ENCODE assay signal across 9 cellular contexts in the genomic region with DNA sequence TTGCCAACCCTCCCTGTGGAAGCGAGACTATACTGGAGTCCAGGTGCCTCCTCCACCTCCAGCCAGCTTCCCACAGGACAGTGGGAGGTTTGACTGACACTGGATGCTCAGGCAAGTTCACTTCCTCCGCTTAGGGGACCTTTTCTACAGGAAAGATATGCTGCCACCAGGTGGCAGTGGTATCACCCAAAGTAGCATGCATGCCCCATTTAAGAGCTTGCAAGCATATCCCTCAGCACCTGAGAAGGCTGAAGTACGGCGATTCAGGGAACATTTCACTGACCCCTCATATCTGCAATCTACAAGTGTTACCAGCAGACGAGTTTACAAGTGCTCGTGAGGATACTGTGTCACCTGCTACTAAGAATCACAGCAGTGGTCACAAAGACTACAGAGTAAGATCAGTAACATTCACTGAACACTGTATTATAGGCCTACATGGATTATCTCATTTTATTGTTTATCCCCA.
DNase-seq lines count a peak whose midpoint lies in the region; ATAC-seq lines count a peak whose summit lies in the region.
"Had no signal": no experiment of that assay in that cellular context is flagged by ENCODE, and none has a peak within 500 bp of the region (broad histone marks: within the 10 kb centered on the region; RNA-seq: fewer than 3 reads in every experiment).

No MANE protein-coding gene starts in this region.

- peak; percentile 80 for DNase-seq in CD1c-positive myeloid dendritic cell (ENCODE audit: extremely low spot score)
- DNase-seq in NCI-H526 (lab: John Stamatoyannopoulos, UW) = peak; percentile 80 to 91
- peak; percentile 82 for DNase-seq in activated CD4-positive, alpha-beta memory T cell treated with anti-CD3 and anti-CD28 coated beads for 36 hours
- peak; percentile 65 for DNase-seq in effector CD4-positive, alpha-beta T cell
- DNase-seq in memory B cell (ENCODE audit: low spot score in 2 of 2) = peak; percentile 36 to 55
- DNase-seq in stimulated activated CD8-positive, alpha-beta memory T cell treated with anti-CD3 and anti-CD28 coated beads, Interleukin-15, amount 100 ng/mL, for 48 hours (ENCODE audit: low read depth in 2 of 2) = peak; percentile 46 to 50

- no peaks in the 10 kb centered on the region for H3K9me3 Mint-ChIP-seq in activated CD4-positive, alpha-beta memory T cell treated with anti-CD3 and anti-CD28 coated beads for 36 hours
- H3K9me3 Mint-ChIP-seq in memory B cell = no peaks in the 10 kb centered on the region
- H3K9me3 Mint-ChIP-seq: IgD-negative memory B cell had no signal

- CTCF ChIA-PET in activated CD4-positive, alpha-beta memory T cell treated with anti-CD3 and anti-CD28 coated beads for 36 hours (lab: Charles Lee) = interaction anchor here (0.5 to 7.5 kb wide), 38 partner anchors 9 to 514 kb away, joined by 3 to 369 read pairs (median 6); a partner anchor contains a TSS

- peak; percentile 82 for ATAC-seq in GM19324 (IDR thresholded peaks at IDR 0.05; ENCODE audit: low FRiP score, unreplicated experiment)
- ATAC-seq in HG03442 (IDR thresholded peaks at IDR 0.05; ENCODE audit: unreplicated experiment) = peak; percentile 75
- ATAC-seq in memory B cell (ENCODE audit: low read depth) = peak; percentile 73

- H3K4me1 Mint-ChIP-seq in activated CD4-positive, alpha-beta memory T cell treated with anti-CD3 and anti-CD28 coated beads for 36 hours (ENCODE audit: low read depth) = peaks cover 8% of the 10 kb centered on the region
- no peaks in the 10 kb centered on the region for H3K4me1 Mint-ChIP-seq in memory B cell
- H3K4me1 Mint-ChIP-seq: IgD-negative memory B cell had no signal

- H3K27me3 Mint-ChIP-seq in activated CD4-positive, alpha-beta memory T cell treated with anti-CD3 and anti-CD28 coated beads for 36 hours = no peaks in the 10 kb centered on the region
- H3K27me3 Mint-ChIP-seq in memory B cell = no peaks in the 10 kb centered on the region
- H3K27me3 Mint-ChIP-seq: IgD-negative memory B cell had no signal

- POLR2A ChIA-PET in activated CD4-positive, alpha-beta memory T cell treated with anti-CD3 and anti-CD28 coated beads for 36 hours (lab: Charles Lee) = interaction anchor here (1.3 to 1.7 kb wide), 3 partner anchors 12 to 93 kb away, joined by 3 to 7 read pairs (median 3); no protein-coding TSS in a partner anchor

- H3K4me3 Mint-ChIP-seq in activated CD4-positive, alpha-beta memory T cell treated with anti-CD3 and anti-CD28 coated beads for 36 hours = no peak overlapping the region
- H3K4me3 Mint-ChIP-seq in memory B cell = no peak overlapping the region
- H3K4me3 Mint-ChIP-seq: IgD-negative memory B cell had no signal

- no peaks in the 10 kb centered on the region for H3K36me3 Mint-ChIP-seq in activated CD4-positive, alpha-beta memory T cell treated with anti-CD3 and anti-CD28 coated beads for 36 hours
- no peaks in the 10 kb centered on the region for H3K36me3 Mint-ChIP-seq in memory B cell

- intact Hi-C loops in activated CD4-positive, alpha-beta memory T cell treated with anti-CD3 and anti-CD28 coated beads for 36 hours (cut with micrococcal nuclease) = loop anchor here (1.0 kb wide), 1 partner anchor 83 kb away; no protein-coding TSS in a partner anchor

- H3K27ac Mint-ChIP-seq in activated CD4-positive, alpha-beta memory T cell treated with anti-CD3 and anti-CD28 coated beads for 36 hours = no peak overlapping the region
- no peak overlapping the region for H3K27ac Mint-ChIP-seq in memory B cell
- H3K27ac Mint-ChIP-seq: IgD-negative memory B cell had no signal

Comparison
In these comparisons a context has a peak if more than half of its experiments do, and no peak if none do; other contexts are left out.
1. Peak in every context shown above with its lines: DNase-seq and ATAC-seq.